ENCODE assay signal across 17 cellular contexts in genomic region chr7:128112018-128112780, GRCh38.
DNase-seq lines count a peak whose midpoint lies in the region; ATAC-seq, FAIRE-seq and TF ChIP-seq lines count a peak whose summit lies in the region.
"Had no signal": no experiment of that assay in that cellular context is flagged by ENCODE, and none has a peak within 500 bp of the region (broad histone marks: within the 10 kb centered on the region; RNA-seq: fewer than 3 reads in every experiment).

No MANE protein-coding gene starts in this region.

- no peak for TF ChIP-seq POLR2A in GM12878 (IDR thresholded peaks at IDR 0.05; ENCODE audit: low read depth, low read length)

- RAD21 ChIA-PET in GM12878 (lab: Charles Lee; ENCODE audit: unreplicated experiment): no interaction called here

- H3K9me3 ChIP-seq in GM12878 (replicated peaks; ENCODE audit: control insufficient read depth, insufficient read depth, low read length): no peaks in the 10 kb centered on the region
- H3K9me3 ChIP-seq: body of pancreas, upper lobe of left lung had no signal

- in situ Hi-C loops in GM12878 (cut with MboI): no loop called here

- H3K27me3 ChIP-seq in GM12878 (replicated peaks in 1 of 2; ENCODE audit: control insufficient read depth in 2 of 2, insufficient read depth in 2 of 2, low read length in 1 of 2): no peaks in the 10 kb centered on the region; a peak in 1 of 4 replicates
- H3K27me3 ChIP-seq: body of pancreas, upper lobe of left lung had no signal

- H3K4me1 Mint-ChIP-seq in activated T-cell treated with anti-CD3 and anti-CD28 coated beads, Interleukin-2, amount 50 U/mL, for 24 hours (ENCODE audit: low read depth): peaks cover 52% of the 10 kb centered on the region
- peaks cover 82% of the 10 kb centered on the region for H3K4me1 Mint-ChIP-seq in stimulated activated memory B cell treated with anti-CD40 and anti-IgM and Interleukin-4, amounts not matched to agents 10 μg/mL and 1 μg/mL and 100 μg/mL, for 72 hours

- POLR2A ChIA-PET in GM12878 (lab: Charles Lee): no interaction called here

- no peak for TF ChIP-seq RAD21 in GM12878 (IDR thresholded peaks at IDR 0.05; ENCODE audit: insufficient read depth, low read depth, low read length)

- TF ChIP-seq CTCF in GM12878 (IDR thresholded peaks at IDR 0.05 in 2 of 3, conservative IDR thresholded peaks at IDR 0.05 in 1 of 3; ENCODE audit: control insufficient read depth in 2 of 3, extremely low read depth in 1 of 3, insufficient read depth in 1 of 3, low read depth in 3 of 3, low read length in 3 of 3): no peak

- SMC1A ChIA-PET in GM12878 (lab: Charles Lee; ENCODE audit: uncharacterized antibody, unreplicated experiment): interaction anchor here (0.8 kb wide), 1 partner anchor 257 kb away, joined by 3 read pairs; no protein-coding TSS in a partner anchor

- H3K4me1 ChIP-seq in GM12878 (ENCODE audit: control insufficient read depth, insufficient read depth, low read length): peaks cover 30% of the 10 kb centered on the region
- H3K4me1 ChIP-seq: body of pancreas had no signal

- 61% methylated on average over 19 of the region's 19 CpGs for WGBS in GM12878 (ENCODE audit: insufficient coverage, insufficient replicate concordance, low lambda C conversion rate, missing lambda C conversion rate)

- no TSS peak for BruUV-seq in GM12878 (replicated peaks; lab: Mats Ljungman, UMichigan)

- no peak overlapping the region for H3K9ac ChIP-seq in GM12878 (ENCODE audit: control insufficient read depth, insufficient read depth, low read length)

- no peaks in the 10 kb centered on the region for H3K36me3 ChIP-seq in GM12878 (ENCODE audit: control insufficient read depth in 2 of 2, insufficient read depth in 2 of 2, low read length in 1 of 2)
- H3K36me3 ChIP-seq: upper lobe of left lung had no signal

- FAIRE-seq in GM12878 (lab: Jason Lieb, UNC): no peak
- FAIRE-seq: endometrium had no signal

- H4K20me1 ChIP-seq in GM12878 (ENCODE audit: control insufficient read depth, insufficient read depth): no peaks in the 10 kb centered on the region

- H3K27ac Mint-ChIP-seq in activated T-cell treated with anti-CD3 and anti-CD28 coated beads, Interleukin-2, amount 50 U/mL, for 24 hours: no peak overlapping the region
- H3K27ac Mint-ChIP-seq in stimulated activated memory B cell treated with anti-CD40 and anti-IgM and Interleukin-4, amounts not matched to agents 10 μg/mL and 1 μg/mL and 100 μg/mL, for 72 hours: peak overlapping the region; percentile 74

- no peak overlapping the region for H3K4me3 Mint-ChIP-seq in activated T-cell treated with anti-CD3 and anti-CD28 coated beads, Interleukin-2, amount 50 U/mL, for 24 hours
- peak overlapping the region; percentile 15 for H3K4me3 Mint-ChIP-seq in stimulated activated memory B cell treated with anti-CD40 and anti-IgM and Interleukin-4, amounts not matched to agents 10 μg/mL and 1 μg/mL and 100 μg/mL, for 72 hours

- DNase-seq in activated T-cell treated with anti-CD3 and anti-CD28 coated beads, Interleukin-2, amount 50 U/mL, for 24 hours: peak; percentile 29
- DNase-seq in activated T-cell treated with anti-CD3 and anti-CD28 coated beads, Interleukin-2, amount 50 U/mL, for 1 hour: no peak
- DNase-seq in NCI-H2171 (lab: John Stamatoyannopoulos, UW) (peak; percentile 53), GM12878 (ENCODE audit: low read depth, low spot score) (no peak), globus pallidus (ENCODE audit: low spot score) (no peak), kidney tubule cell (ENCODE audit: low spot score) (no peak), OCI-M1 (lab: John Stamatoyannopoulos, UW) (no peak)
- DNase-seq: body of pancreas, left ventricle myocardium superior, NCI-H1048, occipital lobe, PC-3, T-helper 9 cell had no signal

- no peaks in the 10 kb centered on the region for H3K79me2 ChIP-seq in GM12878 (ENCODE audit: control insufficient read depth, insufficient read depth, low read length)

- H3K27me3 Mint-ChIP-seq in activated T-cell treated with anti-CD3 and anti-CD28 coated beads, Interleukin-2, amount 50 U/mL, for 24 hours: no peaks in the 10 kb centered on the region
- no peaks in the 10 kb centered on the region for H3K27me3 Mint-ChIP-seq in stimulated activated memory B cell treated with anti-CD40 and anti-IgM and Interleukin-4, amounts not matched to agents 10 μg/mL and 1 μg/mL and 100 μg/mL, for 72 hours

- intact Hi-C loops in GM12878 (cut with micrococcal nuclease; ENCODE audit: unreplicated experiment): no loop called here

- no peaks in the 10 kb centered on the region for H3K9me3 Mint-ChIP-seq in activated T-cell treated with anti-CD3 and anti-CD28 coated beads, Interleukin-2, amount 50 U/mL, for 24 hours
- H3K9me3 Mint-ChIP-seq in stimulated activated memory B cell treated with anti-CD40 and anti-IgM and Interleukin-4, amounts not matched to agents 10 μg/mL and 1 μg/mL and 100 μg/mL, for 72 hours: no peaks in the 10 kb centered on the region

- CTCF ChIA-PET in GM12878 (lab: Yijun Ruan, JAX): interaction anchor here (1.4 to 4.7 kb wide), 2 partner anchors 23 to 97 kb away, joined by 5 to 28 read pairs; no protein-coding TSS in a partner anchor

- no peak overlapping the region for H2AFZ ChIP-seq in GM12878 (ENCODE audit: control insufficient read depth, low read depth, low read length)

- no peaks in the 10 kb centered on the region for H3K36me3 Mint-ChIP-seq in activated T-cell treated with anti-CD3 and anti-CD28 coated beads, Interleukin-2, amount 50 U/mL, for 24 hours (ENCODE audit: low read depth)
- no peaks in the 10 kb centered on the region for H3K36me3 Mint-ChIP-seq in stimulated activated memory B cell treated with anti-CD40 and anti-IgM and Interleukin-4, amounts not matched to agents 10 μg/mL and 1 μg/mL and 100 μg/mL, for 72 hours

- no peak for ATAC-seq in GM12878
- ATAC-seq in stimulated activated memory B cell treated with anti-CD40 and anti-IgM and Interleukin-4, amounts not matched to agents 10 μg/mL and 1 μg/mL and 100 μg/mL, for 72 hours: no peak
- ATAC-seq: body of pancreas, left ventricle myocardium superior, PC-3 had no signal

- no peak overlapping the region for H3K27ac ChIP-seq in GM12878 (ENCODE audit: control insufficient read depth, insufficient read depth)
- H3K27ac ChIP-seq: body of pancreas, upper lobe of left lung had no signal

- H3K4me2 ChIP-seq in GM12878 (ENCODE audit: control insufficient read depth, insufficient read depth): 0 out of 2 replicates have a peak overlapping the region, but pooled peaks have one; percentile 5
- H3K4me2 ChIP-seq: smooth muscle cell had no signal

- H3K4me3 ChIP-seq in GM12878: no peak overlapping the region
- H3K4me3 ChIP-seq: body of pancreas, smooth muscle cell, upper lobe of left lung had no signal

- no peak for TF ChIP-seq EP300 in GM12878 (IDR thresholded peaks at IDR 0.05; ENCODE audit: borderline replicate concordance in 1 of 2, control insufficient read depth in 1 of 2, low read depth in 2 of 2, low read length in 2 of 2)

TF ChIP-seq in GM12878, 131 proteins besides CTCF, POLR2A, EP300 and RAD21:
- TF ChIP-seq CREB1 (IDR thresholded peaks at IDR 0.05; ENCODE audit: low read depth): no peak

Comparison
In these comparisons a context has a peak if more than half of its experiments do, and no peak if none do; other contexts are left out.
1. DNase-seq: peak in activated T-cell treated with anti-CD3 and anti-CD28 coated beads, Interleukin-2, amount 50 U/mL, for 24 hours (single experiment) and NCI-H2171 (single experiment); none in activated T-cell treated with anti-CD3 and anti-CD28 coated beads, Interleukin-2, amount 50 U/mL, for 1 hour (single experiment), GM12878 (single experiment), globus pallidus (single experiment), kidney tubule cell (single experiment) and OCI-M1 (single experiment).